ENCODE assay signal across 16 cellular contexts in the genomic region with DNA sequence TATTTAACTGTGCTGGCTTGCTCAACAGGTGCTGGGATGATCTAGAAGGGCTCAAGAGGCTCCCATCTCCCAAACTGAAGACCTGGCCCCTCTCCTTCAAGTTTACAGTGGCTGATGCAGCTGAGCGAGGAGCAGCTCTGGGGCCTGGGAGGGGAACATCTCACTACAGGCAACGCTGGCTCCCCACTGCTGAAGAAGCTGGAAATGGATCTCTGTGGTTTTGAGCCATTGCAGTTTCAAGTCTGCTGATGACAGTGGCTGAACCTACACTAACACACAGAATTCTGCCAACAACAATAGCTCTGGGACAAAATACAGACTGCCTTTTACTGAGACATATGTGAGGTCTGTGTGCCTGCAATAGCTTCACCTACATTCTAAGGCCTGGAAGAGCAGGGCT.
"Had no signal": no experiment of that assay in that cellular context is flagged by ENCODE, and none has a peak within 500 bp of the region (broad histone marks: within the 10 kb centered on the region; RNA-seq: fewer than 3 reads in every experiment).

No MANE protein-coding gene starts in this region.

- ATAC-seq: esophagus mucosa; left colon; left ventricle myocardium superior; naive thymus-derived CD4-positive, alpha-beta T cell; psoas muscle; right lobe of liver; stimulated activated effector memory CD8-positive, alpha-beta T cell treated with anti-CD3 and anti-CD28 coated beads, Interleukin-12 subunit alpha, Interleukin-12 subunit beta, amount 100 ng/mL, for 72 hours; stimulated activated naive CD8-positive, alpha-beta T cell treated with anti-CD3 and anti-CD28 coated beads, Interleukin-15, amount 100 ng/mL, for 72 hours had no signal

- H3K4me1 Mint-ChIP-seq: naive thymus-derived CD4-positive, alpha-beta T cell; stimulated activated effector memory CD8-positive, alpha-beta T cell treated with anti-CD3 and anti-CD28 coated beads, Interleukin-12 subunit alpha, Interleukin-12 subunit beta, amount 100 ng/mL, for 72 hours; stimulated activated naive CD8-positive, alpha-beta T cell treated with anti-CD3 and anti-CD28 coated beads, Interleukin-15, amount 100 ng/mL, for 72 hours had no signal

- H3K27ac Mint-ChIP-seq: naive thymus-derived CD4-positive, alpha-beta T cell; stimulated activated effector memory CD8-positive, alpha-beta T cell treated with anti-CD3 and anti-CD28 coated beads, Interleukin-12 subunit alpha, Interleukin-12 subunit beta, amount 100 ng/mL, for 72 hours; stimulated activated naive CD8-positive, alpha-beta T cell treated with anti-CD3 and anti-CD28 coated beads, Interleukin-15, amount 100 ng/mL, for 72 hours had no signal

- H3K36me3 ChIP-seq: right lobe of liver had no signal

- H3K9me3 ChIP-seq: psoas muscle, right lobe of liver had no signal

- H3K9me3 Mint-ChIP-seq: nephron progenitor cell; stimulated activated effector memory CD8-positive, alpha-beta T cell treated with anti-CD3 and anti-CD28 coated beads, Interleukin-12 subunit alpha, Interleukin-12 subunit beta, amount 100 ng/mL, for 72 hours; stimulated activated naive CD8-positive, alpha-beta T cell treated with anti-CD3 and anti-CD28 coated beads, Interleukin-15, amount 100 ng/mL, for 72 hours had no signal

- H3K4me3 ChIP-seq: psoas muscle, right lobe of liver had no signal

- H3K4me1 ChIP-seq: psoas muscle, right lobe of liver had no signal

- DNase-seq: effector memory CD4-positive, alpha-beta T cell; foreskin fibroblast; left colon; left ventricle myocardium superior; naive thymus-derived CD4-positive, alpha-beta T cell; nephron progenitor cell; psoas muscle; retina; right lobe of liver; stimulated activated CD4-positive, alpha-beta T cell treated with anti-CD3 and anti-CD28 coated beads, Interleukin-4, amount 100 ng/mL, for 1 hour; stimulated activated CD8-positive, alpha-beta memory T cell treated with anti-CD3 and anti-CD28 coated beads, Interleukin-4, amount 100 ng/mL, for 48 hours; stimulated activated naive CD8-positive, alpha-beta T cell treated with anti-CD3 and anti-CD28 coated beads, Interleukin-15, amount 100 ng/mL, for 72 hours; substantia nigra; trophoblast cell had no signal

- H3K4me3 Mint-ChIP-seq: naive thymus-derived CD4-positive, alpha-beta T cell; nephron progenitor cell; stimulated activated effector memory CD8-positive, alpha-beta T cell treated with anti-CD3 and anti-CD28 coated beads, Interleukin-12 subunit alpha, Interleukin-12 subunit beta, amount 100 ng/mL, for 72 hours; stimulated activated naive CD8-positive, alpha-beta T cell treated with anti-CD3 and anti-CD28 coated beads, Interleukin-15, amount 100 ng/mL, for 72 hours had no signal

- H3K36me3 Mint-ChIP-seq: naive thymus-derived CD4-positive, alpha-beta T cell; stimulated activated effector memory CD8-positive, alpha-beta T cell treated with anti-CD3 and anti-CD28 coated beads, Interleukin-12 subunit alpha, Interleukin-12 subunit beta, amount 100 ng/mL, for 72 hours had no signal

- H3K27me3 ChIP-seq: right lobe of liver had no signal

- H3K27ac ChIP-seq: psoas muscle, right lobe of liver had no signal
